Comparison of ENCODE assay signal across 8 cellular contexts in genomic region chr15:55789066-55789660, GRCh38. TPM values are rescaled to one million over a fixed set of nuclear protein-coding genes. Genes with fewer than 3 reads are reported as not detected.
DNase-seq lines count a peak whose midpoint lies in the region; ATAC-seq, FAIRE-seq and TF ChIP-seq lines count a peak whose summit lies in the region.

No MANE protein-coding gene starts in this region.

- H3K79me2 ChIP-seq in DOHH2 (ENCODE audit: control insufficient read depth, low read length) (no peaks in the 10 kb centered on the region), PC-3 (ENCODE audit: low read length) (no peaks in the 10 kb centered on the region)

- ATAC-seq in PC-3 (peak; percentile 44; the same call in 1 of the 2 replicates), GM18517 (IDR thresholded peaks at IDR 0.05; ENCODE audit: unreplicated experiment) (no peak), GM19035 (IDR thresholded peaks at IDR 0.05; ENCODE audit: unreplicated experiment) (no peak), GM21825 (IDR thresholded peaks at IDR 0.05; ENCODE audit: unreplicated experiment) (no peak)

- peak; percentile 95 for TF ChIP-seq CTCF in DOHH2 (IDR thresholded peaks at IDR 0.05; ENCODE audit: low read depth, low read length, poor library complexity, severe bottlenecking)
- peak; percentile 74 for TF ChIP-seq CTCF in PC-3 (conservative IDR thresholded peaks at IDR 0.05; ENCODE audit: low read depth, low read length)
- TF ChIP-seq CTCF in mesothelial cell of epicardium (IDR thresholded peaks at IDR 0.05; ENCODE audit: unreplicated experiment), result peak; percentile 43

- peak; percentile 37 for DNase-seq in PC-3
- peak; percentile 74 for DNase-seq in activated naive CD4-positive, alpha-beta T cell treated with anti-CD3 and anti-CD28 coated beads for 36 hours
- no peak for DNase-seq in mesothelial cell of epicardium (ENCODE audit: low spot score in 2 of 2, unreplicated experiment in 2 of 2)
- no peak for DNase-seq in RCC 7860 (ENCODE audit: low spot score)

- H3K27ac ChIP-seq in DOHH2 (ENCODE audit: low read depth, low read length), result no peak overlapping the region
- H3K27ac ChIP-seq in PC-3 (ENCODE audit: low read length), result no peak overlapping the region

- H3K9ac ChIP-seq in PC-3 (ENCODE audit: low read length), result no peak overlapping the region

- POLR2A ChIA-PET in PC-3 (lab: Charles Lee; ENCODE audit: unreplicated experiment), result no interaction called here

- H3K27me3 ChIP-seq in DOHH2 (ENCODE audit: control insufficient read depth, low read length) (no peaks in the 10 kb centered on the region), PC-3 (ENCODE audit: low read length) (no peaks in the 10 kb centered on the region)

- H3K27me3 Mint-ChIP-seq in activated naive CD4-positive, alpha-beta T cell treated with anti-CD3 and anti-CD28 coated beads for 36 hours (ENCODE audit: low read depth), result peaks cover 9% of the 10 kb centered on the region
- no peaks in the 10 kb centered on the region for H3K27me3 Mint-ChIP-seq in mesothelial cell of epicardium (ENCODE audit: low read depth)

- intact Hi-C loops in PC-3 (cut with micrococcal nuclease), result no loop called here
- intact Hi-C loops in activated naive CD4-positive, alpha-beta T cell treated with anti-CD3 and anti-CD28 coated beads for 36 hours (cut with micrococcal nuclease), result loop anchor here (1.0 kb wide), 2 partner anchors 57 to 263 kb away; no protein-coding TSS in a partner anchor

- CTCF ChIA-PET in PC-3 (lab: Charles Lee), result interaction anchor here (0.7 kb wide), 1 partner anchor 204 kb away, joined by 3 read pairs; no protein-coding TSS in a partner anchor
- CTCF ChIA-PET in activated naive CD4-positive, alpha-beta T cell treated with anti-CD3 and anti-CD28 coated beads for 36 hours (lab: Charles Lee), result interaction anchor here (1.0 to 1.4 kb wide), 4 partner anchors 14 to 108 kb away, joined by 3 to 5 read pairs (median 4); no protein-coding TSS in a partner anchor

- H3K36me3 ChIP-seq in DOHH2 (ENCODE audit: control insufficient read depth, low read length), result no peaks in the 10 kb centered on the region
- no peaks in the 10 kb centered on the region for H3K36me3 ChIP-seq in PC-3 (ENCODE audit: low read depth, low read length)

- H3K4me2 ChIP-seq in DOHH2 (ENCODE audit: low read length) (no peak overlapping the region), PC-3 (ENCODE audit: low read length) (no peak overlapping the region)

- H3K4me1 ChIP-seq in DOHH2 (ENCODE audit: control insufficient read depth, low read length), result no peaks in the 10 kb centered on the region
- H3K4me1 ChIP-seq in PC-3 (ENCODE audit: insufficient read depth, low read length), result peaks cover 14% of the 10 kb centered on the region

- no peaks in the 10 kb centered on the region for H4K20me1 ChIP-seq in DOHH2 (ENCODE audit: control insufficient read depth, insufficient read depth, low read depth, low read length)
- H4K20me1 ChIP-seq in PC-3 (ENCODE audit: low read length), result no peaks in the 10 kb centered on the region

- no peak overlapping the region for H3K27ac Mint-ChIP-seq in activated naive CD4-positive, alpha-beta T cell treated with anti-CD3 and anti-CD28 coated beads for 36 hours
- H3K27ac Mint-ChIP-seq in mesothelial cell of epicardium, result no peak overlapping the region

- H3K9me3 ChIP-seq in DOHH2 (ENCODE audit: control insufficient read depth, insufficient read depth, low read length) (no peaks in the 10 kb centered on the region), PC-3 (ENCODE audit: low read length) (no peaks in the 10 kb centered on the region)

- H3K4me1 Mint-ChIP-seq in activated naive CD4-positive, alpha-beta T cell treated with anti-CD3 and anti-CD28 coated beads for 36 hours (ENCODE audit: low read depth), result no peaks in the 10 kb centered on the region
- H3K4me1 Mint-ChIP-seq in mesothelial cell of epicardium, result peaks cover 20% of the 10 kb centered on the region

- H3K4me3 Mint-ChIP-seq in activated naive CD4-positive, alpha-beta T cell treated with anti-CD3 and anti-CD28 coated beads for 36 hours, result no peak overlapping the region
- no peak overlapping the region for H3K4me3 Mint-ChIP-seq in mesothelial cell of epicardium

- peaks cover 5% of the 10 kb centered on the region for H3K9me3 Mint-ChIP-seq in activated naive CD4-positive, alpha-beta T cell treated with anti-CD3 and anti-CD28 coated beads for 36 hours
- peaks cover 15% of the 10 kb centered on the region for H3K9me3 Mint-ChIP-seq in mesothelial cell of epicardium

- no TSS peak for BruUV-seq in PC-3 (replicated peaks; lab: Mats Ljungman, UMichigan)

- H2AFZ ChIP-seq in PC-3 (ENCODE audit: low read length), result no peak overlapping the region

- H3K4me3 ChIP-seq in DOHH2 (ENCODE audit: low read length), result no peak overlapping the region
- no peak overlapping the region for H3K4me3 ChIP-seq in PC-3 (ENCODE audit: low read length)

- no peaks in the 10 kb centered on the region for H3K36me3 Mint-ChIP-seq in activated naive CD4-positive, alpha-beta T cell treated with anti-CD3 and anti-CD28 coated beads for 36 hours (ENCODE audit: low read depth)
- H3K36me3 Mint-ChIP-seq in mesothelial cell of epicardium, result peaks cover 4% of the 10 kb centered on the region

- no peak for FAIRE-seq in RCC 7860 (lab: Jason Lieb, UNC)

- H3K9me2 ChIP-seq in DOHH2 (replicated peaks; ENCODE audit: control insufficient read depth, low read length), result no peaks in the 10 kb centered on the region
- no peaks in the 10 kb centered on the region for H3K9me2 ChIP-seq in PC-3 (replicated peaks; ENCODE audit: low read length)

- no peaks in the 10 kb centered on the region for H3F3A ChIP-seq in DOHH2 (ENCODE audit: control insufficient read depth, insufficient read depth)
- no peaks in the 10 kb centered on the region for H3F3A ChIP-seq in PC-3 (ENCODE audit: low read length, unreplicated experiment)

RNA-seq across cellular contexts. Expression of gene PRTG, which starts 46.2 kb away (rescaled TPM):
- 1.4 and 5.2 TPM in 2 replicates for total RNA-seq in PC-3 (2014; rRNA removed)
- total RNA-seq in activated naive CD4-positive, alpha-beta T cell treated with anti-CD3 and anti-CD28 coated beads for 36 hours, result not detected
- 14.2 to 17.5 TPM (median 16.9 TPM) in 3 replicates for total RNA-seq in mesothelial cell of epicardium

Comparison
In these comparisons a context has a peak if more than half of its experiments do, and no peak if none do; other contexts are left out.
1. CTCF ChIP-seq: peak in every context shown above with its lines; median percentile 95 in DOHH2; 74 in PC-3; 43 in mesothelial cell of epicardium.
2. DNase-seq: peak in PC-3 (single experiment) and activated naive CD4-positive, alpha-beta T cell treated with anti-CD3 and anti-CD28 coated beads for 36 hours (single experiment); none in mesothelial cell of epicardium (0 of 2) and RCC 7860 (single experiment).